ENCODE assay signal across 29 cellular contexts in genomic region chr20:14432597-14432996, GRCh38.
"Had no signal": no experiment of that assay in that cellular context is flagged by ENCODE, and none has a peak within 500 bp of the region (broad histone marks: within the 10 kb centered on the region; RNA-seq: fewer than 3 reads in every experiment).

No MANE protein-coding gene starts in this region.

- H3K4me3 Mint-ChIP-seq: naive thymus-derived CD4-positive, alpha-beta T cell; nephron; neural crest cell; stimulated activated effector memory CD8-positive, alpha-beta T cell treated with anti-CD3 and anti-CD28 coated beads, Interleukin-12 subunit alpha, Interleukin-12 subunit beta, amount 100 ng/mL, for 72 hours; stimulated activated naive CD8-positive, alpha-beta T cell treated with anti-CD3 and anti-CD28 coated beads, Interleukin-15, Interleukin-2, amounts not matched to agents 100 ng/mL and 50 ng/mL, for 24 hours had no signal

- H3K27ac ChIP-seq: left lung, pancreas, prostate gland, sigmoid colon, spleen, suprapubic skin, thoracic aorta, tibial artery, upper lobe of right lung had no signal

- H3K4me1 Mint-ChIP-seq: naive thymus-derived CD4-positive, alpha-beta T cell; nephron; neural crest cell; stimulated activated effector memory CD8-positive, alpha-beta T cell treated with anti-CD3 and anti-CD28 coated beads, Interleukin-12 subunit alpha, Interleukin-12 subunit beta, amount 100 ng/mL, for 72 hours had no signal

- H3K27me3 ChIP-seq: left lung, pancreas, sigmoid colon, spleen, suprapubic skin, tibial artery, upper lobe of right lung had no signal

- H3K36me3 ChIP-seq: left lung, pancreas, prostate gland, sigmoid colon, spleen, suprapubic skin, thoracic aorta, tibial artery, upper lobe of right lung had no signal

- H3K9me3 Mint-ChIP-seq: nephron had no signal

- FAIRE-seq: keratinocyte, pancreas, small intestine, urothelium cell line had no signal

- H3K9me3 ChIP-seq: left lung, mucosa of descending colon, pancreas, prostate gland, sigmoid colon, suprapubic skin, thoracic aorta, tibial artery, upper lobe of right lung had no signal

- H3K36me3 Mint-ChIP-seq: naive thymus-derived CD4-positive, alpha-beta T cell; stimulated activated effector memory CD8-positive, alpha-beta T cell treated with anti-CD3 and anti-CD28 coated beads, Interleukin-12 subunit alpha, Interleukin-12 subunit beta, amount 100 ng/mL, for 72 hours had no signal

- H3K27ac Mint-ChIP-seq: naive thymus-derived CD4-positive, alpha-beta T cell; nephron; stimulated activated effector memory CD8-positive, alpha-beta T cell treated with anti-CD3 and anti-CD28 coated beads, Interleukin-12 subunit alpha, Interleukin-12 subunit beta, amount 100 ng/mL, for 72 hours; stimulated activated naive CD8-positive, alpha-beta T cell treated with anti-CD3 and anti-CD28 coated beads, Interleukin-15, Interleukin-2, amounts not matched to agents 100 ng/mL and 50 ng/mL, for 24 hours had no signal

- DNase-seq: hippocampal formation; kidney glomerular epithelial cell; left cardiac atrium; left lung; midbrain; mucosa of descending colon; naive thymus-derived CD4-positive, alpha-beta T cell; nucleus accumbens; pancreas; posterior cingulate gyrus; retina; right cardiac atrium; sigmoid colon; small intestine; spleen; stimulated activated CD4-positive, alpha-beta T cell treated with anti-CD3 and anti-CD28 coated beads, Interleukin-4, amount 100 ng/mL, for 24 hours; stimulated activated naive CD4-positive, alpha-beta T cell; tibial artery; upper lobe of right lung had no signal

- H3K27me3 Mint-ChIP-seq: naive thymus-derived CD4-positive, alpha-beta T cell; stimulated activated naive CD8-positive, alpha-beta T cell treated with anti-CD3 and anti-CD28 coated beads, Interleukin-15, Interleukin-2, amounts not matched to agents 100 ng/mL and 50 ng/mL, for 24 hours had no signal

- H3K4me3 ChIP-seq: left lung, lung, mucosa of descending colon, pancreas, prostate gland, sigmoid colon, spleen, suprapubic skin, thoracic aorta, tibial artery, upper lobe of right lung had no signal

- ATAC-seq: left cardiac atrium; left lung; mucosa of descending colon; naive thymus-derived CD4-positive, alpha-beta T cell; pancreas; right cardiac atrium; stimulated activated effector memory CD8-positive, alpha-beta T cell treated with anti-CD3 and anti-CD28 coated beads, Interleukin-12 subunit alpha, Interleukin-12 subunit beta, amount 100 ng/mL, for 72 hours; upper lobe of right lung had no signal

- H3K4me1 ChIP-seq: left lung, pancreas, prostate gland, sigmoid colon, spleen, suprapubic skin, tibial artery, upper lobe of right lung had no signal
